ENCODE assay signal across 7 cellular contexts in genomic region chr7:76852787-76853584, GRCh38.
DNase-seq lines count a peak whose midpoint lies in the region; ATAC-seq and TF ChIP-seq lines count a peak whose summit lies in the region.
"Not testable (repeated sequence)": the region's sequence is repeated elsewhere in the genome, so short reads cannot be mapped to it uniquely, and the experiment has no call there.

No MANE protein-coding gene starts in this region.

- H3K36me3 Mint-ChIP-seq in activated B cell treated with CpG ODN at 0.5 μM for 24 hours (ENCODE audit: low read depth); activated naive CD8-positive, alpha-beta T cell treated with anti-CD3 and anti-CD28 coated beads, Interleukin-2, amount 50 U/mL, for 24 hours (ENCODE audit: low read depth): not testable (repeated sequence)

- ATAC-seq in activated B cell treated with CpG ODN at 0.5 μM for 24 hours (ENCODE audit: low read depth) (peak; percentile 25), left colon (peak; percentile 61)
- ATAC-seq in activated naive CD8-positive, alpha-beta T cell treated with anti-CD3 and anti-CD28 coated beads, Interleukin-2, amount 50 U/mL, for 24 hours: peak; percentile 44
- not testable (repeated sequence) for ATAC-seq in stimulated activated naive CD8-positive, alpha-beta T cell treated with anti-CD3 and anti-CD28 coated beads, Interleukin-15, Interleukin-2, amounts not matched to agents 100 U/mL and 50 U/mL, for 24 hours

- POLR2A ChIA-PET in activated B cell treated with CpG ODN at 0.5 μM for 24 hours (lab: Charles Lee): not testable (repeated sequence)

- H3K4me1 ChIP-seq in MM.1S (ENCODE audit: low read length): not testable (repeated sequence)

- DNase-seq in A172 (ENCODE audit: low spot score) (peak; percentile 4), MM.1S (peak; percentile 20), myocyte (ENCODE audit: low read depth) (peak; percentile 61)
- not testable (repeated sequence) for DNase-seq in activated B cell treated with CpG ODN at 0.5 μM for 24 hours, left colon
- DNase-seq in activated naive CD8-positive, alpha-beta T cell treated with anti-CD3 and anti-CD28 coated beads, Interleukin-2, amount 50 U/mL, for 24 hours: peak; percentile 3
- peak; percentile 5 for DNase-seq in stimulated activated naive CD8-positive, alpha-beta T cell treated with anti-CD3 and anti-CD28 coated beads, Interleukin-15, Interleukin-2, amounts not matched to agents 100 U/mL and 50 U/mL, for 24 hours

- H3K4me2 ChIP-seq in MM.1S (ENCODE audit: low read depth, low read length): not testable (repeated sequence)

- H3K4me3 Mint-ChIP-seq in activated B cell treated with CpG ODN at 0.5 μM for 24 hours; activated naive CD8-positive, alpha-beta T cell treated with anti-CD3 and anti-CD28 coated beads, Interleukin-2, amount 50 U/mL, for 24 hours: not testable (repeated sequence)

- H3K9me3 Mint-ChIP-seq in activated B cell treated with CpG ODN at 0.5 μM for 24 hours; activated naive CD8-positive, alpha-beta T cell treated with anti-CD3 and anti-CD28 coated beads, Interleukin-2, amount 50 U/mL, for 24 hours: not testable (repeated sequence)

- H3K79me2 ChIP-seq in MM.1S (ENCODE audit: low read length): not testable (repeated sequence)

- H3K36me3 ChIP-seq in MM.1S (replicated peaks; ENCODE audit: insufficient read depth, low read length): not testable (repeated sequence)

- H2AFZ ChIP-seq in MM.1S (ENCODE audit: low read length): not testable (repeated sequence)

- H3F3A ChIP-seq in MM.1S (ENCODE audit: insufficient read depth, low read length): not testable (repeated sequence)

- intact Hi-C loops in activated B cell treated with CpG ODN at 0.5 μM for 24 hours (cut with micrococcal nuclease); left colon (cut with DNase I, micrococcal nuclease): not testable (repeated sequence)

- TF ChIP-seq CTCF in MM.1S (IDR thresholded peaks at IDR 0.05; ENCODE audit: low read length); activated B cell treated with CpG ODN at 0.5 μM for 24 hours (IDR thresholded peaks at IDR 0.05): not testable (repeated sequence)

- H3K9me3 ChIP-seq in MM.1S (replicated peaks; ENCODE audit: insufficient read depth, low read length): not testable (repeated sequence)

- not testable (repeated sequence) for H3K27me3 Mint-ChIP-seq in activated B cell treated with CpG ODN at 0.5 μM for 24 hours; activated naive CD8-positive, alpha-beta T cell treated with anti-CD3 and anti-CD28 coated beads, Interleukin-2, amount 50 U/mL, for 24 hours

- not testable (repeated sequence) for H4K20me1 ChIP-seq in MM.1S (ENCODE audit: insufficient read depth, low read length)

- not testable (repeated sequence) for H3K27ac ChIP-seq in MM.1S (ENCODE audit: low read length)

- H3K4me1 Mint-ChIP-seq in activated B cell treated with CpG ODN at 0.5 μM for 24 hours; activated naive CD8-positive, alpha-beta T cell treated with anti-CD3 and anti-CD28 coated beads, Interleukin-2, amount 50 U/mL, for 24 hours: not testable (repeated sequence)

- not testable (repeated sequence) for H3K9ac ChIP-seq in MM.1S (ENCODE audit: low read length)

- not testable (repeated sequence) for H3K27me3 ChIP-seq in MM.1S (replicated peaks; ENCODE audit: insufficient read depth, low read length)

- CTCF ChIA-PET in activated B cell treated with CpG ODN at 0.5 μM for 24 hours (lab: Charles Lee): not testable (repeated sequence)

- not testable (repeated sequence) for H3K27ac Mint-ChIP-seq in activated B cell treated with CpG ODN at 0.5 μM for 24 hours; activated naive CD8-positive, alpha-beta T cell treated with anti-CD3 and anti-CD28 coated beads, Interleukin-2, amount 50 U/mL, for 24 hours

- not testable (repeated sequence) for H3K4me3 ChIP-seq in MM.1S (ENCODE audit: low read length)

- H3K9me2 ChIP-seq in MM.1S (replicated peaks; ENCODE audit: insufficient read depth, low read length): not testable (repeated sequence)
